ENCODE assay signal across 1 cellular context in genomic region chr6:106538145-106538544, GRCh38.
TF ChIP-seq lines count a peak whose summit lies in the region.

No MANE protein-coding gene starts in this region.

TF ChIP-seq in WTC11, 78 proteins besides CTCF, POLR2A, EP300 and RAD21 (continued from another document):
- TF ChIP-seq IRF1 (CRISPR knock-in tag; IDR thresholded peaks at IDR 0.05) (no peak), TEAD4 (CRISPR knock-in tag; IDR thresholded peaks at IDR 0.05) (no peak), ATF3 (CRISPR knock-in tag; conservative IDR thresholded peaks at IDR 0.05) (no peak), NFE2L1 (CRISPR knock-in tag; IDR thresholded peaks at IDR 0.05) (no peak), ZNF263 (CRISPR knock-in tag; IDR thresholded peaks at IDR 0.05; ENCODE audit: low read depth) (no peak)
